ENCODE assay signal across 7 cellular contexts in genomic region chr4:99080869-99081268, GRCh38. TPM values are rescaled to one million over a fixed set of nuclear protein-coding genes. Genes with fewer than 3 reads are reported as not detected.
DNase-seq lines count a peak whose midpoint lies in the region; ATAC-seq and TF ChIP-seq lines count a peak whose summit lies in the region.
"Not testable (repeated sequence)": the region's sequence is repeated elsewhere in the genome, so short reads cannot be mapped to it uniquely, and the experiment has no call there.

No MANE protein-coding gene starts in this region.

- H3K27me3 ChIP-seq in Loucy (ENCODE audit: insufficient read depth, low read length, poor library complexity, severe bottlenecking); osteoblast (ENCODE audit: insufficient read depth, low read length); testis: not testable (repeated sequence)

- not testable (repeated sequence) for H3K27me3 Mint-ChIP-seq in activated CD4-positive, alpha-beta T cell treated with anti-CD3 and anti-CD28 coated beads for 36 hours; activated naive CD8-positive, alpha-beta T cell; nephron (ENCODE audit: low read depth)

- DNase-seq in activated CD4-positive, alpha-beta T cell treated with anti-CD3 and anti-CD28 coated beads for 36 hours; sciatic nerve (ENCODE audit: low spot score): not testable (repeated sequence)
- DNase-seq in osteoblast (ENCODE audit: insufficient read length, low spot score, missing footprints) (peak; percentile 64), testis (peak; percentile 51)

- H3F3A ChIP-seq in Loucy (ENCODE audit: low read depth) = not testable (repeated sequence)

- POLR2A ChIA-PET in activated CD4-positive, alpha-beta T cell treated with anti-CD3 and anti-CD28 coated beads for 36 hours (lab: Charles Lee) = not testable (repeated sequence)

- not testable (repeated sequence) for H3K9me3 Mint-ChIP-seq in activated CD4-positive, alpha-beta T cell treated with anti-CD3 and anti-CD28 coated beads for 36 hours (ENCODE audit: low read depth); activated naive CD8-positive, alpha-beta T cell (ENCODE audit: low read depth); nephron

- CTCF ChIA-PET in activated CD4-positive, alpha-beta T cell treated with anti-CD3 and anti-CD28 coated beads for 36 hours (lab: Charles Lee) = not testable (repeated sequence)

- intact Hi-C loops in activated CD4-positive, alpha-beta T cell treated with anti-CD3 and anti-CD28 coated beads for 36 hours (cut with DNase I, micrococcal nuclease) = loop anchor here in 1 of 2 experiments (10.0 kb wide), 1 partner anchor 734 kb away; the partner anchor contains the start of gene DAPP1
- intact Hi-C loops in sciatic nerve (cut with DNase I); testis (cut with DNase I; ENCODE audit: low total_unique reads): not testable (repeated sequence)

- not testable (repeated sequence) for TF ChIP-seq POLR2A in testis (IDR thresholded peaks at IDR 0.05)

- H3K27ac ChIP-seq in osteoblast (ENCODE audit: low read depth, low read length) = not testable (repeated sequence)
- peak overlapping the region; percentile 31 to 60 for H3K27ac ChIP-seq in testis

- peaks cover 65% of the 10 kb centered on the region for H3K36me3 Mint-ChIP-seq in activated CD4-positive, alpha-beta T cell treated with anti-CD3 and anti-CD28 coated beads for 36 hours (ENCODE audit: low read depth)
- H3K36me3 Mint-ChIP-seq in activated naive CD8-positive, alpha-beta T cell = not testable (repeated sequence)
- peaks cover 85% of the 10 kb centered on the region for H3K36me3 Mint-ChIP-seq in nephron (ENCODE audit: low read depth)

- not testable (repeated sequence) for H3K9me2 ChIP-seq in Loucy (replicated peaks; ENCODE audit: low read depth, low read length)

- H3K36me3 ChIP-seq in Loucy (ENCODE audit: insufficient read depth, low read length) (peaks cover 69% of the 10 kb centered on the region), osteoblast (ENCODE audit: insufficient read depth, low read length) (peaks cover 85% of the 10 kb centered on the region)
- not testable (repeated sequence) for H3K36me3 ChIP-seq in testis (ENCODE audit: low read depth, missing control alignments)

- H3K79me2 ChIP-seq in Loucy (ENCODE audit: insufficient read depth, low read length) = peaks cover 30% of the 10 kb centered on the region
- peaks cover 59% of the 10 kb centered on the region for H3K79me2 ChIP-seq in osteoblast (ENCODE audit: insufficient read depth, low read length)

- H3K4me2 ChIP-seq in Loucy (ENCODE audit: low read depth, low read length, poor library complexity, severe bottlenecking) = peak overlapping the region; percentile 25
- H3K4me2 ChIP-seq in osteoblast (ENCODE audit: insufficient read depth, low read length) = not testable (repeated sequence)

- not testable (repeated sequence) for H3K9ac ChIP-seq in Loucy (ENCODE audit: low read depth, low read length, poor library complexity, severe bottlenecking)

- not testable (repeated sequence) for TF ChIP-seq CTCF in Loucy (conservative IDR thresholded peaks at IDR 0.05; ENCODE audit: low read length); nephron (IDR thresholded peaks at IDR 0.05; ENCODE audit: unreplicated experiment in 3 of 3); osteoblast (IDR thresholded peaks at IDR 0.05; ENCODE audit: extremely low read depth, low read depth, low read length); testis (IDR thresholded peaks at IDR 0.05)

- H3K4me3 Mint-ChIP-seq in activated CD4-positive, alpha-beta T cell treated with anti-CD3 and anti-CD28 coated beads for 36 hours; activated naive CD8-positive, alpha-beta T cell; nephron: not testable (repeated sequence)

- 29 to 38% methylated on average over 6 of the region's 6 CpGs for WGBS in testis, 2 donors

- peak overlapping the region; percentile 56 for H3K27ac Mint-ChIP-seq in activated CD4-positive, alpha-beta T cell treated with anti-CD3 and anti-CD28 coated beads for 36 hours
- peak overlapping the region; percentile 38 for H3K27ac Mint-ChIP-seq in activated naive CD8-positive, alpha-beta T cell
- H3K27ac Mint-ChIP-seq in nephron = peak overlapping the region in 2 of 3 experiments; percentile 43 to 45

- H3K4me1 ChIP-seq in Loucy (ENCODE audit: insufficient read depth, low read length, poor library complexity, severe bottlenecking) (peaks cover 18% of the 10 kb centered on the region), testis (peaks cover 19% of the 10 kb centered on the region)
- not testable (repeated sequence) for H3K4me1 ChIP-seq in osteoblast (ENCODE audit: insufficient read depth, low read length)

- H4K20me1 ChIP-seq in Loucy (ENCODE audit: insufficient read depth, low read length, poor library complexity, severe bottlenecking) = peaks cover 13% of the 10 kb centered on the region
- not testable (repeated sequence) for H4K20me1 ChIP-seq in osteoblast (ENCODE audit: insufficient read depth, low read length)

- H3K4me3 ChIP-seq in Loucy (ENCODE audit: low read length, poor library complexity, severe bottlenecking); osteoblast (ENCODE audit: insufficient read depth, low read length); testis: not testable (repeated sequence)

- H2AFZ ChIP-seq in Loucy (ENCODE audit: low read length); osteoblast (ENCODE audit: low read length): not testable (repeated sequence)

- ATAC-seq in activated CD4-positive, alpha-beta T cell treated with anti-CD3 and anti-CD28 coated beads for 36 hours = not testable (repeated sequence)
- peak; percentile 56 for ATAC-seq in sciatic nerve

- H3K9me3 ChIP-seq in Loucy (ENCODE audit: insufficient read depth, low read depth, low read length); osteoblast (ENCODE audit: low read depth, low read length); testis: not testable (repeated sequence)

- peaks cover 11% of the 10 kb centered on the region for H3K4me1 Mint-ChIP-seq in activated CD4-positive, alpha-beta T cell treated with anti-CD3 and anti-CD28 coated beads for 36 hours
- H3K4me1 Mint-ChIP-seq in activated naive CD8-positive, alpha-beta T cell (ENCODE audit: low read depth) = peaks cover 13% of the 10 kb centered on the region
- peaks cover 11% of the 10 kb centered on the region for H3K4me1 Mint-ChIP-seq in nephron

RNA-seq across cellular contexts. Expression of gene ADH5, which starts 7.7 kb away (rescaled TPM):
- total RNA-seq in activated CD4-positive, alpha-beta T cell treated with anti-CD3 and anti-CD28 coated beads for 36 hours = 100 to 1,000 TPM in 1 of 2 experiments, 10 to 100 TPM in 1; 81.3 to 119 TPM
- total RNA-seq in osteoblast (265 and 293 TPM in 2 replicates), sciatic nerve (126 TPM), testis (100 to 1,000 TPM; 111 to 122 TPM)
- 119 TPM for polyA plus RNA-seq in testis (ENCODE audit: insufficient read depth, low read depth, low replicate concordance)
